In genomic region chr14:74133833-74134481, GRCh38 we compare ENCODE assay signal across 18 cellular contexts. TPM values are rescaled to one million over a fixed set of nuclear protein-coding genes. Genes with fewer than 3 reads are reported as not detected.
DNase-seq lines count a peak whose midpoint lies in the region; ATAC-seq, FAIRE-seq and TF ChIP-seq lines count a peak whose summit lies in the region.
"Had no signal": no experiment of that assay in that cellular context is flagged by ENCODE, and none has a peak within 500 bp of the region (broad histone marks: within the 10 kb centered on the region; RNA-seq: fewer than 3 reads in every experiment).

No MANE protein-coding gene starts in this region.

- H3K36me3 Mint-ChIP-seq in CD4-positive, alpha-beta T cell (ENCODE audit: low read depth): no peaks in the 10 kb centered on the region

- H3K4me3 ChIP-seq in GM12878 (no peak overlapping the region), mesendoderm (ENCODE audit: low read length) (no peak overlapping the region), aorta (ENCODE audit: low read length in 2 of 2) (no peak overlapping the region)
- H3K4me3 ChIP-seq: body of pancreas, skin epidermis, suprapubic skin had no signal

- ATAC-seq in CD4-positive, alpha-beta T cell (ENCODE audit: poor library complexity): no peak
- peak; percentile 35 for ATAC-seq in GM12878
- no peak for ATAC-seq in HG03460 (IDR thresholded peaks at IDR 0.05; ENCODE audit: unreplicated experiment)
- ATAC-seq in aorta (ENCODE audit: low FRiP score): no peak
- ATAC-seq: body of pancreas; effector memory CD8-positive, alpha-beta T cell had no signal

- H3K79me1 ChIP-seq in mesendoderm (ENCODE audit: low read length): no peaks in the 10 kb centered on the region

- H3K36me3 ChIP-seq in GM12878 (ENCODE audit: control insufficient read depth in 2 of 2, insufficient read depth in 2 of 2, low read length in 1 of 2): no peaks in the 10 kb centered on the region
- no peaks in the 10 kb centered on the region for H3K36me3 ChIP-seq in mesendoderm (ENCODE audit: control insufficient read depth, insufficient read depth, low read length)
- no peaks in the 10 kb centered on the region for H3K36me3 ChIP-seq in aorta (ENCODE audit: control insufficient read depth in 1 of 2, insufficient read depth in 2 of 2, low read length in 1 of 2)
- H3K36me3 ChIP-seq: suprapubic skin had no signal

- peaks cover 12% of the 10 kb centered on the region for H3K4me1 ChIP-seq in GM12878 (ENCODE audit: control insufficient read depth, insufficient read depth, low read length)
- no peaks in the 10 kb centered on the region for H3K4me1 ChIP-seq in mesendoderm (ENCODE audit: control insufficient read depth, low read depth, low read length)
- H3K4me1 ChIP-seq in aorta (ENCODE audit: control insufficient read depth in 1 of 2, insufficient read depth in 2 of 2, low read length in 2 of 2): no peaks in the 10 kb centered on the region
- H3K4me1 ChIP-seq: suprapubic skin had no signal

- H2BK120ac ChIP-seq in mesendoderm (ENCODE audit: low read depth, low read length): no peak overlapping the region

- no peak for TF ChIP-seq POLR2A in GM12878 (IDR thresholded peaks at IDR 0.05; ENCODE audit: low read depth, low read length)

- TF ChIP-seq EP300 in GM12878 (IDR thresholded peaks at IDR 0.05; ENCODE audit: borderline replicate concordance in 1 of 2, control insufficient read depth in 1 of 2, low read depth in 2 of 2, low read length in 2 of 2): no peak

- H3K27me3 Mint-ChIP-seq in CD4-positive, alpha-beta T cell: no peaks in the 10 kb centered on the region
- H3K27me3 Mint-ChIP-seq: effector memory CD8-positive, alpha-beta T cell had no signal

- DNase-seq in CD4-positive, alpha-beta T cell: no peak
- DNase-seq in GM19239 (ENCODE audit: insufficient read length, low spot score): no peak
- DNase-seq in GM12878 (ENCODE audit: low read depth, low spot score): no peak
- DNase-seq in mesendoderm: peak; percentile 5
- no peak for DNase-seq in stimulated activated CD4-positive, alpha-beta T cell treated with anti-CD3 and anti-CD28 coated beads, Interleukin-4, amount 100 ng/mL, for 24 hours
- no peak for DNase-seq in aorta
- no peak for DNase-seq in NCI-H510A (lab: John Stamatoyannopoulos, UW)
- DNase-seq: activated CD4-positive, alpha-beta T cell treated with anti-CD3 and anti-CD28 coated beads for 4 hours; activated effector memory CD4-positive, alpha-beta T cell treated with Interleukin-2 at 50 U/mL for 16 hours; body of pancreas; effector memory CD8-positive, alpha-beta T cell; GF-D8; Kasumi-1 had no signal

- no peak for TF ChIP-seq RAD21 in GM12878 (IDR thresholded peaks at IDR 0.05; ENCODE audit: insufficient read depth, low read depth, low read length)

- intact Hi-C loops in CD4-positive, alpha-beta T cell (cut with DNase I, micrococcal nuclease): no loop called here
- intact Hi-C loops in GM12878 (cut with micrococcal nuclease; ENCODE audit: unreplicated experiment) (no loop called here), aorta (cut with DNase I) (no loop called here)

- H4K5ac ChIP-seq in mesendoderm (ENCODE audit: low read length): no peak overlapping the region

- no peaks in the 10 kb centered on the region for H3K9me3 Mint-ChIP-seq in CD4-positive, alpha-beta T cell
- H3K9me3 Mint-ChIP-seq: effector memory CD8-positive, alpha-beta T cell; neural crest cell had no signal

- H3K4me3 Mint-ChIP-seq in CD4-positive, alpha-beta T cell: no peak overlapping the region
- H3K4me3 Mint-ChIP-seq: effector memory CD8-positive, alpha-beta T cell; neural crest cell had no signal

- RAD21 ChIA-PET in GM12878 (lab: Charles Lee; ENCODE audit: unreplicated experiment): no interaction called here

- H3K4ac ChIP-seq in mesendoderm (ENCODE audit: low read depth, low read length): no peak overlapping the region

- no peak for TF ChIP-seq CTCF in CD4-positive, alpha-beta T cell (IDR thresholded peaks at IDR 0.05)
- no peak for TF ChIP-seq CTCF in GM12878 (IDR thresholded peaks at IDR 0.05 in 2 of 3, conservative IDR thresholded peaks at IDR 0.05 in 1 of 3; ENCODE audit: control insufficient read depth in 2 of 3, extremely low read depth in 1 of 3, insufficient read depth in 1 of 3, low read depth in 3 of 3, low read length in 3 of 3)

- SMC1A ChIA-PET in GM12878 (lab: Charles Lee; ENCODE audit: uncharacterized antibody, unreplicated experiment): interaction anchor here (1.0 to 1.9 kb wide), 2 partner anchors 16 to 41 kb away, joined by 3 to 6 read pairs; no protein-coding TSS in a partner anchor

- CTCF ChIA-PET in CD4-positive, alpha-beta T cell (lab: Charles Lee): no interaction called here
- CTCF ChIA-PET in GM12878 (lab: Yijun Ruan, JAX): interaction anchor here (1.2 to 1.3 kb wide), 2 partner anchors 10 to 22 kb away, joined by 3 to 5 read pairs; no protein-coding TSS in a partner anchor

- H4K8ac ChIP-seq in mesendoderm (ENCODE audit: low read depth, low read length): no peak overlapping the region

- peaks cover 31% of the 10 kb centered on the region for H3K4me1 Mint-ChIP-seq in CD4-positive, alpha-beta T cell (ENCODE audit: low read depth)
- H3K4me1 Mint-ChIP-seq: neural crest cell had no signal

- H2AFZ ChIP-seq in GM12878 (ENCODE audit: control insufficient read depth, low read depth, low read length): no peak overlapping the region; the same call in 1 of the 2 replicates

- H3K27ac Mint-ChIP-seq in CD4-positive, alpha-beta T cell: peak overlapping the region; percentile 50

- no peak overlapping the region for H3K56ac ChIP-seq in mesendoderm (ENCODE audit: low read length)

- POLR2A ChIA-PET in CD4-positive, alpha-beta T cell (lab: Charles Lee): no interaction called here
- POLR2A ChIA-PET in GM12878 (lab: Charles Lee): no interaction called here

- no peak overlapping the region for H2BK15ac ChIP-seq in mesendoderm (replicated peaks; ENCODE audit: low read depth)

- H3K9ac ChIP-seq in GM12878 (ENCODE audit: control insufficient read depth, insufficient read depth, low read length) (no peak overlapping the region), mesendoderm (ENCODE audit: low read length) (no peak overlapping the region)

- no peak overlapping the region for H2BK5ac ChIP-seq in mesendoderm (ENCODE audit: low read length)

- no peak overlapping the region for H3K18ac ChIP-seq in mesendoderm (ENCODE audit: low read length)

- no peak overlapping the region for H2AK5ac ChIP-seq in mesendoderm (ENCODE audit: low read length)

- no peaks in the 10 kb centered on the region for H4K20me1 ChIP-seq in GM12878 (ENCODE audit: control insufficient read depth, insufficient read depth)

- H3K27ac ChIP-seq in CD4-positive, alpha-beta T cell (ENCODE audit: low read depth, low read length): no peak overlapping the region
- H3K27ac ChIP-seq in GM12878 (ENCODE audit: control insufficient read depth, insufficient read depth) (no peak overlapping the region), mesendoderm (ENCODE audit: low read depth, low read length) (no peak overlapping the region), aorta (ENCODE audit: low read depth in 1 of 2, low read length in 2 of 2) (no peak overlapping the region)
- H3K27ac ChIP-seq: C4-2B, skin epidermis, suprapubic skin had no signal

- H3K79me2 ChIP-seq in GM12878 (ENCODE audit: control insufficient read depth, insufficient read depth, low read length): no peaks in the 10 kb centered on the region
- H3K79me2 ChIP-seq in mesendoderm (ENCODE audit: control insufficient read depth, insufficient read depth, low read length): no peaks in the 10 kb centered on the region

- H3K27me3 ChIP-seq in CD4-positive, alpha-beta T cell (ENCODE audit: control insufficient read depth, insufficient read depth, low read length): no peaks in the 10 kb centered on the region
- H3K27me3 ChIP-seq in GM12878 (replicated peaks in 1 of 2; ENCODE audit: control insufficient read depth in 2 of 2, insufficient read depth in 2 of 2, low read length in 1 of 2) (no peaks in the 10 kb centered on the region), mesendoderm (ENCODE audit: insufficient read depth, low read length, poor library complexity) (no peaks in the 10 kb centered on the region), aorta (ENCODE audit: control insufficient read depth in 1 of 2, insufficient read depth in 2 of 2, low read length in 1 of 2) (no peaks in the 10 kb centered on the region)
- H3K27me3 ChIP-seq: body of pancreas, suprapubic skin had no signal

- BruUV-seq in GM12878 (replicated peaks; lab: Mats Ljungman, UMichigan): no TSS peak

- FAIRE-seq in GM19239 (lab: Jason Lieb, UNC): peak; percentile 86
- peak; percentile 38 for FAIRE-seq in GM12878 (lab: Jason Lieb, UNC)

- in situ Hi-C loops in GM12878 (cut with MboI): no loop called here

- WGBS in GM12878 (ENCODE audit: insufficient coverage, insufficient replicate concordance, low lambda C conversion rate, missing lambda C conversion rate): 82% methylated on average over 3 of the region's 3 CpGs
- no CpG with 5 or more reads among the region's 3 CpGs for WGBS in mesendoderm (ENCODE audit: extremely low coverage, insufficient coverage, low lambda C conversion rate)
- 79 to 84% methylated on average over 3 of the region's 3 CpGs for WGBS in aorta, 2 donors

- no peaks in the 10 kb centered on the region for H3K9me3 ChIP-seq in CD4-positive, alpha-beta T cell (ENCODE audit: control insufficient read depth, low read length)
- H3K9me3 ChIP-seq in GM12878 (replicated peaks; ENCODE audit: control insufficient read depth, insufficient read depth, low read length) (no peaks in the 10 kb centered on the region), aorta (ENCODE audit: control insufficient read depth, low read length) (no peaks in the 10 kb centered on the region)
- H3K9me3 ChIP-seq: body of pancreas, suprapubic skin had no signal

- H3K4me2 ChIP-seq in GM12878 (ENCODE audit: control insufficient read depth, insufficient read depth): peak overlapping the region; percentile 25; the same call in 1 of the 2 replicates
- no peak overlapping the region for H3K4me2 ChIP-seq in mesendoderm (ENCODE audit: low read length)

- H3K23ac ChIP-seq in mesendoderm (ENCODE audit: low read length): no peak overlapping the region

RNA-seq across cellular contexts. Expression of gene LIN52, which starts 49.2 kb away (rescaled TPM):
- total RNA-seq in CD4-positive, alpha-beta T cell: 1 to 10 TPM; 5.4 to 6.8 TPM
- total RNA-seq in GM12878 (2013; cell fraction: nucleolus; rRNA removed): 12.9 and 15.5 TPM in 2 replicates
- total RNA-seq in GM12878 (2014; rRNA removed): 18.2 and 19.3 TPM in 2 replicates
- 18.3 and 19.8 TPM in 2 replicates for total RNA-seq in GM12878 (2014; rRNA removed; fragmentation: Illumina TruSeq; extraction: Trizol)
- 10.4 and 13.3 TPM in 2 replicates for total RNA-seq in GM12878 (2021)
- polyA plus RNA-seq in GM12878 (2011; ENCODE audit: low read depth): 3.7 TPM
- polyA plus RNA-seq in GM12878 (2011; rRNA removed): 18.8 and 25.6 TPM in 2 replicates
- polyA plus RNA-seq in GM12878 (2011; cell fraction: cytosol; rRNA removed): 12.0 and 13.7 TPM in 2 replicates
- polyA plus RNA-seq in GM12878 (2011; cell fraction: nucleus; rRNA removed): 4.2 and 5.3 TPM in 2 replicates
- polyA plus RNA-seq in GM12878 (2012): 5.4 and 6.9 TPM in 2 replicates
- 23.7 and 26.2 TPM in 2 replicates for polyA plus RNA-seq in GM12878 (2014; fragmentation: Illumina TruSeq; extraction: Trizol)
- polyA plus RNA-seq in GM12878 (2014; fragmentation: Nextera tagmentation; extraction: Ambion mirVana): 10 to 100 TPM; 19.0 to 21.4 TPM
- polyA plus RNA-seq in GM12878 (2014; rRNA removed): 18.5 and 20.0 TPM in 2 replicates
- polyA plus RNA-seq in GM12878 (2016; fragmentation: Nextera tagmentation; extraction: Ambion mirVana): 10 to 100 TPM; 28.5 to 30.9 TPM
- polyA minus RNA-seq in GM12878 (2011; rRNA and poly(A)+ RNA removed): 11.0 and 11.6 TPM in 2 replicates
- polyA minus RNA-seq in GM12878 (2011; cell fraction: cytosol; rRNA and poly(A)+ RNA removed): 3.5 and 5.4 TPM in 2 replicates
- polyA minus RNA-seq in GM12878 (2011; cell fraction: nucleus; rRNA and poly(A)+ RNA removed): 6.4 and 12.0 TPM in 2 replicates
- 7.6 TPM for polyA plus RNA-seq in mesendoderm (2013, experiment 1 of 2)
- 7.4 TPM for polyA plus RNA-seq in mesendoderm (2013, experiment 2 of 2)
- 10 to 100 TPM in 1 of 2 donors, 1 to 10 TPM in 1; 9.2 to 10.6 TPM for total RNA-seq in aorta
- polyA plus RNA-seq in aorta: 10 to 100 TPM in 1 of 2 donors, 1 to 10 TPM in 1; 9.0 to 13.9 TPM

RNA-seq across cellular contexts. Expression of gene ALDH6A1, which starts 49.7 kb away (rescaled TPM):
- total RNA-seq in CD4-positive, alpha-beta T cell: 1 to 10 TPM; 5.3 to 6.2 TPM
- total RNA-seq in GM12878 (2013; cell fraction: nucleolus; rRNA removed): 16.9 and 18.2 TPM in 2 replicates
- total RNA-seq in GM12878 (2014; rRNA removed): 7.9 and 10.2 TPM in 2 replicates
- 8.6 and 10.0 TPM in 2 replicates for total RNA-seq in GM12878 (2014; rRNA removed; fragmentation: Illumina TruSeq; extraction: Trizol)
- 13.1 and 13.6 TPM in 2 replicates for total RNA-seq in GM12878 (2021)
- polyA plus RNA-seq in GM12878 (2011; ENCODE audit: low read depth): 6.2 TPM
- 13.8 and 17.5 TPM in 2 replicates for polyA plus RNA-seq in GM12878 (2011; rRNA removed)
- polyA plus RNA-seq in GM12878 (2011; cell fraction: cytosol; rRNA removed): 6.9 and 9.2 TPM in 2 replicates
- polyA plus RNA-seq in GM12878 (2011; cell fraction: nucleus; rRNA removed): 5.1 and 5.6 TPM in 2 replicates
- polyA plus RNA-seq in GM12878 (2012): 7.9 and 9.6 TPM in 2 replicates
- polyA plus RNA-seq in GM12878 (2014; fragmentation: Illumina TruSeq; extraction: Trizol): 7.6 and 9.0 TPM in 2 replicates
- 1 to 10 TPM; 6.3 to 9.9 TPM for polyA plus RNA-seq in GM12878 (2014; fragmentation: Nextera tagmentation; extraction: Ambion mirVana)
- 9.7 and 10.5 TPM in 2 replicates for polyA plus RNA-seq in GM12878 (2014; rRNA removed)
- 10 to 100 TPM; 22.0 to 23.4 TPM for polyA plus RNA-seq in GM12878 (2016; fragmentation: Nextera tagmentation; extraction: Ambion mirVana)
- polyA minus RNA-seq in GM12878 (2011; rRNA and poly(A)+ RNA removed): 17.8 and 19.0 TPM in 2 replicates
- polyA minus RNA-seq in GM12878 (2011; cell fraction: cytosol; rRNA and poly(A)+ RNA removed): 3.5 TPM in 2 replicates
- 3.6 and 4.4 TPM in 2 replicates for polyA minus RNA-seq in GM12878 (2011; cell fraction: nucleus; rRNA and poly(A)+ RNA removed)
- 3.4 TPM for polyA plus RNA-seq in mesendoderm (2013, experiment 1 of 2)
- polyA plus RNA-seq in mesendoderm (2013, experiment 2 of 2): 3.6 TPM
- 10 to 100 TPM; 28.4 to 33.6 TPM for total RNA-seq in aorta
- 10 to 100 TPM; 10.7 to 13.8 TPM for polyA plus RNA-seq in aorta
